Comparison of ENCODE assay signal across 8 cellular contexts in the genomic region with DNA sequence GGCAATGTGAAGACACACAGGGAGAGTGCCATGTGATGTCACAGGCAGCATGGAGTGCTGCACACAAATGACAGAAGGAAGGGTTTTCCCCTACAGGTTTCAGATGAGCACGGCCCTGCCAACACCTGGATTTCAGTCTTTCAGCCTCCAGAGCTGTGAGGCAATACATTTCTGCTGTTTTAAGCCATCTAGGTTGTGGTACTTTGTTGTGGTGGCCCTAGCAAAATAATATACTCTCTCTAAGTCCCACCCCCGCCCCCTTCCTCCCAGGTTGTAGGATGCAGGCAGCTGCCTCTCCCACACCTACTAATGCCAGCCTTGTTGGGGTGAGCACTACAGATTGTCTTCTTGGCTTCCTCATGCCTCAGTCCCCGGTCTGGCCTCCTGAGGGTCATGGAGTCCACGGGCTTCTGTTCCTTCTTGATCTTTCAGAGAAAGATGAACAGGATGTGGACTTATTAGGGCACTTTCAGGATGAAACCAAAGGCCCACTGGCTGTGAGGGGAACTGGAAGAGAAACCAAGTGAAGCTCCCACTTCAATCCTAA.
DNase-seq lines count a peak whose midpoint lies in the region; ATAC-seq and TF ChIP-seq lines count a peak whose summit lies in the region.

No MANE protein-coding gene starts in this region.

- peaks cover 42% of the 10 kb centered on the region for H3K4me1 Mint-ChIP-seq in dendritic cell treated with granulocyte-macrophage colony-stimulating factor and Interleukin-4, amounts not matched to agents 40 ng/mL and 50 ng/mL, for 4 days (ENCODE audit: low read depth)
- no peaks in the 10 kb centered on the region for H3K4me1 Mint-ChIP-seq in glutamatergic neuron (ENCODE audit: low read depth, unreplicated experiment)

- no peaks in the 10 kb centered on the region for H3K36me3 Mint-ChIP-seq in dendritic cell treated with granulocyte-macrophage colony-stimulating factor and Interleukin-4, amounts not matched to agents 40 ng/mL and 50 ng/mL, for 4 days (ENCODE audit: low read depth)
- H3K36me3 Mint-ChIP-seq in glutamatergic neuron (ENCODE audit: unreplicated experiment): no peaks in the 10 kb centered on the region

- TF ChIP-seq CTCF in glutamatergic neuron (IDR thresholded peaks at IDR 0.05; ENCODE audit: partially characterized antibody, unreplicated experiment): no peak

- intact Hi-C loops in dendritic cell treated with granulocyte-macrophage colony-stimulating factor and Interleukin-4, amounts not matched to agents 40 ng/mL and 50 ng/mL, for 4 days (cut with micrococcal nuclease): no loop called here

- H3K27ac Mint-ChIP-seq in dendritic cell treated with granulocyte-macrophage colony-stimulating factor and Interleukin-4, amounts not matched to agents 40 ng/mL and 50 ng/mL, for 4 days: peak overlapping the region; percentile 76
- H3K27ac Mint-ChIP-seq in glutamatergic neuron (ENCODE audit: unreplicated experiment): no peak overlapping the region

- peaks cover 6% of the 10 kb centered on the region for H3K9me3 Mint-ChIP-seq in dendritic cell treated with granulocyte-macrophage colony-stimulating factor and Interleukin-4, amounts not matched to agents 40 ng/mL and 50 ng/mL, for 4 days
- H3K9me3 Mint-ChIP-seq in glutamatergic neuron (ENCODE audit: unreplicated experiment): no peaks in the 10 kb centered on the region

- ATAC-seq in GM18858 (IDR thresholded peaks at IDR 0.05; ENCODE audit: unreplicated experiment): peak; percentile 99
- peak; percentile 96 for ATAC-seq in GM21447 (IDR thresholded peaks at IDR 0.05; ENCODE audit: unreplicated experiment)
- ATAC-seq in HG03196 (IDR thresholded peaks at IDR 0.05; ENCODE audit: unreplicated experiment): peak; percentile 96

- DNase-seq in G401 (ENCODE audit: low spot score) (no peak), C1 segment of cervical spinal cord (lab: John Stamatoyannopoulos, UW) (no peak), glutamatergic neuron (no peak), SIG-M5 treated with dmso at 0.1 percent for 504 hours (lab: John Stamatoyannopoulos, UW; ENCODE audit: unreplicated experiment) (no peak)

- H3K4me3 Mint-ChIP-seq in dendritic cell treated with granulocyte-macrophage colony-stimulating factor and Interleukin-4, amounts not matched to agents 40 ng/mL and 50 ng/mL, for 4 days: no peak overlapping the region
- H3K4me3 Mint-ChIP-seq in glutamatergic neuron (ENCODE audit: unreplicated experiment): no peak overlapping the region

- in situ Hi-C loops in G401 (cut with HindIII; ENCODE audit: low sequenced_read_pairs): no loop called here

- H3K27me3 Mint-ChIP-seq in dendritic cell treated with granulocyte-macrophage colony-stimulating factor and Interleukin-4, amounts not matched to agents 40 ng/mL and 50 ng/mL, for 4 days: peaks cover 3% of the 10 kb centered on the region
- no peaks in the 10 kb centered on the region for H3K27me3 Mint-ChIP-seq in glutamatergic neuron (ENCODE audit: unreplicated experiment)
